Comparison of ENCODE assay signal across 8 cellular contexts in genomic region chr3:149657458-149657795, GRCh38. TPM values are rescaled to one million over a fixed set of nuclear protein-coding genes. Genes with fewer than 3 reads are reported as not detected.
DNase-seq lines count a peak whose midpoint lies in the region; ATAC-seq and TF ChIP-seq lines count a peak whose summit lies in the region.

No MANE protein-coding gene starts in this region.

- no peak overlapping the region for H3K27ac Mint-ChIP-seq in activated CD4-positive, alpha-beta memory T cell treated with anti-CD3 and anti-CD28 coated beads, Interleukin-2, amount 10 ng/mL, durations not matched to agents 7 days and 5 days

- peak overlapping the region; percentile 86 for H3K4me3 Mint-ChIP-seq in activated CD4-positive, alpha-beta memory T cell treated with anti-CD3 and anti-CD28 coated beads, Interleukin-2, amount 10 ng/mL, durations not matched to agents 7 days and 5 days

- ATAC-seq in omental fat pad (ENCODE audit: low FRiP score) (peak; percentile 61), GM21528 (IDR thresholded peaks at IDR 0.05; ENCODE audit: low FRiP score, unreplicated experiment) (no peak)

- H3K4me1 Mint-ChIP-seq in activated CD4-positive, alpha-beta memory T cell treated with anti-CD3 and anti-CD28 coated beads, Interleukin-2, amount 10 ng/mL, durations not matched to agents 7 days and 5 days: peaks cover 22% of the 10 kb centered on the region

- CTCF ChIA-PET in activated CD4-positive, alpha-beta memory T cell treated with anti-CD3 and anti-CD28 coated beads, Interleukin-2, amount 10 ng/mL, durations not matched to agents 7 days and 5 days (lab: Charles Lee): interaction anchor here (0.6 to 2.0 kb wide), 5 partner anchors 36 to 150 kb away, joined by 3 to 11 read pairs (median 5); no protein-coding TSS in a partner anchor

- no peak for TF ChIP-seq CTCF in AG09309 (IDR thresholded peaks at IDR 0.05; ENCODE audit: control insufficient read depth, insufficient read depth, low read depth, low read length, missing control alignments)
- TF ChIP-seq CTCF in HFF-Myc (IDR thresholded peaks at IDR 0.05; ENCODE audit: low read depth, low read length, missing control alignments): no peak
- no peak for TF ChIP-seq CTCF in fibroblast of villous mesenchyme (IDR thresholded peaks at IDR 0.05; ENCODE audit: insufficient read depth, low read depth, low read length)
- TF ChIP-seq CTCF in omental fat pad (IDR thresholded peaks at IDR 0.05): no peak

- peaks cover 4% of the 10 kb centered on the region for H3K36me3 Mint-ChIP-seq in activated CD4-positive, alpha-beta memory T cell treated with anti-CD3 and anti-CD28 coated beads, Interleukin-2, amount 10 ng/mL, durations not matched to agents 7 days and 5 days (ENCODE audit: low read depth)

- POLR2A ChIA-PET in activated CD4-positive, alpha-beta memory T cell treated with anti-CD3 and anti-CD28 coated beads, Interleukin-2, amount 10 ng/mL, durations not matched to agents 7 days and 5 days (lab: Charles Lee): interaction anchor here (1.0 to 1.9 kb wide), 3 partner anchors 11 to 95 kb away, joined by 3 to 9 read pairs (median 3); partner anchors contain the start of gene COMMD2

- H3K4me3 ChIP-seq in AG09309 (ENCODE audit: control insufficient read depth, low read depth, low read length) (peak overlapping the region; percentile 77), HFF-Myc (replicated peaks; ENCODE audit: low read depth, low read length) (peak overlapping the region; percentile 79), fibroblast of villous mesenchyme (ENCODE audit: low read depth, low read length) (peak overlapping the region; percentile 74)

- no peak for DNase-seq in AG09309 (ENCODE audit: low read depth)
- no peak for DNase-seq in HFF-Myc (ENCODE audit: extremely low read depth, low read depth)
- DNase-seq in activated CD4-positive, alpha-beta memory T cell treated with anti-CD3 and anti-CD28 coated beads, Interleukin-2, amount 10 ng/mL, durations not matched to agents 7 days and 5 days: peak; percentile 39
- DNase-seq in fibroblast of villous mesenchyme (ENCODE audit: low read depth): peak; percentile 81
- no peak for DNase-seq in omental fat pad (ENCODE audit: low spot score)
- no peak for DNase-seq in NCI-H2227 (lab: John Stamatoyannopoulos, UW; ENCODE audit: unreplicated experiment)
- no peak for DNase-seq in stimulated activated CD4-positive, alpha-beta T cell treated with anti-CD3 and anti-CD28 coated beads, Interleukin-1b, Interleukin-23, amount 100 ng/mL, for 48 hours

- H3K27me3 Mint-ChIP-seq in activated CD4-positive, alpha-beta memory T cell treated with anti-CD3 and anti-CD28 coated beads, Interleukin-2, amount 10 ng/mL, durations not matched to agents 7 days and 5 days: peaks cover 45% of the 10 kb centered on the region

- H3K9me3 Mint-ChIP-seq in activated CD4-positive, alpha-beta memory T cell treated with anti-CD3 and anti-CD28 coated beads, Interleukin-2, amount 10 ng/mL, durations not matched to agents 7 days and 5 days: no peaks in the 10 kb centered on the region

RNA-seq across cellular contexts. Expression of gene WWTR1, which starts 0.4 kb away (rescaled TPM):
- 1 to 10 TPM; 1.9 to 2.1 TPM for total RNA-seq in activated CD4-positive, alpha-beta memory T cell treated with anti-CD3 and anti-CD28 coated beads, Interleukin-2, amount 10 ng/mL, durations not matched to agents 7 days and 5 days
- 37.6 and 47.7 TPM in 2 replicates for total RNA-seq in fibroblast of villous mesenchyme
- total RNA-seq in omental fat pad: 100 to 1,000 TPM in 1 of 4 donors, 10 to 100 TPM in 3; 57.4 to 130 (median 77.7) TPM

Comparison
In these comparisons a context has a peak if more than half of its experiments do, and no peak if none do; other contexts are left out.
1. DNase-seq: peak in activated CD4-positive, alpha-beta memory T cell treated with anti-CD3 and anti-CD28 coated beads, Interleukin-2, amount 10 ng/mL, durations not matched to agents 7 days and 5 days (single experiment) and fibroblast of villous mesenchyme (single experiment); none in AG09309 (single experiment), HFF-Myc (single experiment), omental fat pad (single experiment), NCI-H2227 (single experiment) and stimulated activated CD4-positive, alpha-beta T cell treated with anti-CD3 and anti-CD28 coated beads, Interleukin-1b, Interleukin-23, amount 100 ng/mL, for 48 hours (single experiment).
2. RNA of gene WWTR1, which starts 0.4 kb away (total RNA-seq): 57.4 to 130 TPM in omental fat pad and 37.6 to 47.7 TPM in fibroblast of villous mesenchyme; 1.9 to 2.1 TPM in activated CD4-positive, alpha-beta memory T cell treated with anti-CD3 and anti-CD28 coated beads, Interleukin-2, amount 10 ng/mL, durations not matched to agents 7 days and 5 days; every median in the first group is over 10 times any median in the second.
3. Peak in every context shown above with its lines, with median percentiles within 50 percentile points of each other: H3K4me3 ChIP-seq.